In genomic region chrX:112555831-112556230, GRCh38 we compare ENCODE assay signal across 33 cellular contexts.
DNase-seq lines count a peak whose midpoint lies in the region; ATAC-seq, FAIRE-seq and TF ChIP-seq lines count a peak whose summit lies in the region.
"Had no signal": no experiment of that assay in that cellular context is flagged by ENCODE, and none has a peak within 500 bp of the region (broad histone marks: within the 10 kb centered on the region; RNA-seq: fewer than 3 reads in every experiment).

No MANE protein-coding gene starts in this region.

- H3K79me1 ChIP-seq in H9 (ENCODE audit: insufficient read depth, low read depth, low read length, poor library complexity, severe bottlenecking): no peaks in the 10 kb centered on the region

- no peak overlapping the region for H4K8ac ChIP-seq in H9 (replicated peaks; ENCODE audit: insufficient read length, low read depth, low read length)

- no peaks in the 10 kb centered on the region for H4K20me1 ChIP-seq in H9 (ENCODE audit: control insufficient read depth, insufficient read depth, insufficient read length)
- H4K20me1 ChIP-seq in GM12878 (ENCODE audit: control insufficient read depth, insufficient read depth): no peaks in the 10 kb centered on the region
- H4K20me1 ChIP-seq: BLaER1; BLaER1 treated with 17β-estradiol and CSF1 and Interleukin-3, amounts not matched to agents 10 nM and 100 nM had no signal

- no peaks in the 10 kb centered on the region for H3K4me1 ChIP-seq in H9 (ENCODE audit: insufficient read depth, low read length)
- no peaks in the 10 kb centered on the region for H3K4me1 ChIP-seq in GM12878 (ENCODE audit: control insufficient read depth, insufficient read depth, low read length)
- H3K4me1 ChIP-seq in breast epithelium: no peaks in the 10 kb centered on the region
- H3K4me1 ChIP-seq: A549; BE2C; BLaER1; BLaER1 treated with 17β-estradiol and CSF1 and Interleukin-3, amounts not matched to agents 10 nM and 100 nM; Caco-2 had no signal

- CTCF ChIA-PET in GM12878 (lab: Yijun Ruan, JAX): no interaction called here
- CTCF ChIA-PET in MCF 10A (lab: Yijun Ruan, JAX): interaction anchor here (0.6 to 0.7 kb wide), 2 partner anchors 15 to 133 kb away, joined by 3 read pairs; no protein-coding TSS in a partner anchor

- H3K79me2 ChIP-seq in H9 (ENCODE audit: insufficient read depth, low read length) (no peaks in the 10 kb centered on the region), GM12878 (ENCODE audit: control insufficient read depth, insufficient read depth, low read length) (no peaks in the 10 kb centered on the region)

- SMC1A ChIA-PET in GM12878 (lab: Charles Lee; ENCODE audit: uncharacterized antibody, unreplicated experiment): interaction anchor here (1.0 kb wide), 1 partner anchor 93 kb away, joined by 3 read pairs; no protein-coding TSS in a partner anchor

- TF ChIP-seq EP300 in GM12878 (IDR thresholded peaks at IDR 0.05; ENCODE audit: borderline replicate concordance in 1 of 2, control insufficient read depth in 1 of 2, low read depth in 2 of 2, low read length in 2 of 2): no peak

- H3K23ac ChIP-seq in H9 (ENCODE audit: insufficient read length, low read depth, low read length): no peak overlapping the region

- TF ChIP-seq POLR2A in GM12878 (IDR thresholded peaks at IDR 0.05; ENCODE audit: low read depth, low read length) (no peak), breast epithelium (IDR thresholded peaks at IDR 0.05) (no peak)

- no peaks in the 10 kb centered on the region for H3K27me3 ChIP-seq in H9 (ENCODE audit: insufficient read depth, low read length)
- H3K27me3 ChIP-seq in GM12878 (replicated peaks in 1 of 2; ENCODE audit: control insufficient read depth in 2 of 2, insufficient read depth in 2 of 2, low read length in 1 of 2): no peaks in the 10 kb centered on the region; a peak in 1 of 4 replicates
- H3K27me3 ChIP-seq in breast epithelium: peaks cover 0 to 53% of the 10 kb centered on the region in 2 donors
- H3K27me3 ChIP-seq: BE2C had no signal

- 0 out of 4 replicates have a peak, but pooled peaks cover 0 to 4% of the 10 kb centered on the region in 2 experiments for H3K4me1 Mint-ChIP-seq in H9
- no peaks in the 10 kb centered on the region for H3K4me1 Mint-ChIP-seq in MCF 10A (ENCODE audit: insufficient read depth, unreplicated experiment)
- H3K4me1 Mint-ChIP-seq: B cell; CD14-positive monocyte; CD4-positive, alpha-beta memory T cell; CD4-positive, CD25-positive, alpha-beta regulatory T cell; CD8-positive, alpha-beta memory T cell had no signal

- no peak overlapping the region for H3K4ac ChIP-seq in H9 (ENCODE audit: low read depth, low read length)

- BruUV-seq in GM12878 (replicated peaks; lab: Mats Ljungman, UMichigan) (no TSS peak), MCF 10A (replicated peaks; lab: Mats Ljungman, UMichigan) (no TSS peak)

- H3K9me3 ChIP-seq in H9 (ENCODE audit: control insufficient read depth, low read depth, low read length) (no peaks in the 10 kb centered on the region), GM12878 (replicated peaks; ENCODE audit: control insufficient read depth, insufficient read depth, low read length) (no peaks in the 10 kb centered on the region; the same call in 2 of the 3 replicates), breast epithelium (no peaks in the 10 kb centered on the region)
- H3K9me3 ChIP-seq: A549, BE2C, Caco-2 had no signal

- POLR2A ChIA-PET in GM12878 (lab: Charles Lee): no interaction called here
- POLR2A ChIA-PET in MCF 10A (lab: Yijun Ruan, JAX): no interaction called here

- H3K4me3 ChIP-seq in GM12878: no peak overlapping the region
- no peak overlapping the region for H3K4me3 ChIP-seq in breast epithelium
- H3K4me3 ChIP-seq: A549; BLaER1; BLaER1 treated with 17β-estradiol and CSF1 and Interleukin-3, amounts not matched to agents 10 nM and 100 nM had no signal

- H2BK15ac ChIP-seq in H9 (ENCODE audit: low read depth, low read length): no peak overlapping the region

- no peak overlapping the region for H2BK5ac ChIP-seq in H9 (ENCODE audit: insufficient read length, low read length)

- H4K91ac ChIP-seq in H9 (ENCODE audit: insufficient read length, low read depth, low read length): no peak overlapping the region

- no peaks in the 10 kb centered on the region; the same call in 1 of the 2 replicates for H3K27me3 Mint-ChIP-seq in H9 (ENCODE audit: low read depth)
- peaks cover 80% of the 10 kb centered on the region for H3K27me3 Mint-ChIP-seq in MCF 10A (ENCODE audit: insufficient read depth, unreplicated experiment)
- H3K27me3 Mint-ChIP-seq: B cell; CD4-positive, alpha-beta T cell; CD4-positive, CD25-positive, alpha-beta regulatory T cell had no signal

- H2AFZ ChIP-seq in H9 (ENCODE audit: low read length) (no peak overlapping the region), GM12878 (ENCODE audit: control insufficient read depth, low read depth, low read length) (no peak overlapping the region)

- H3K18ac ChIP-seq in H9 (ENCODE audit: insufficient read length, low read depth, low read length): peak overlapping the region; percentile 14

- H3K14ac ChIP-seq in H9 (ENCODE audit: insufficient read depth, low read length): no peak overlapping the region

- DNase-seq in H9 (no peak), GM12878 (ENCODE audit: low read depth, low spot score) (no peak), MCF 10A (ENCODE audit: unreplicated experiment) (no peak), breast epithelium (ENCODE audit: low spot score in 2 of 2) (no peak)
- DNase-seq: 8988T; ACHN; AML-193; BE2C; C1 segment of cervical spinal cord; Caco-2; Calu3; CD4-positive, alpha-beta memory T cell; CD4-positive, alpha-beta T cell; CD4-positive, CD25-positive, alpha-beta regulatory T cell; CD8-positive, alpha-beta memory T cell; CD8-positive, alpha-beta T cell; COR-L47; DMS 273 treated with DMSO at 0.1 percent for 48 hours; DMS153; DMS53; DMS79; DMS79 treated with DMSO at 0.1 percent for 48 hours; DND-41; EL had no signal

- RAD21 ChIA-PET in GM12878 (lab: Charles Lee; ENCODE audit: unreplicated experiment): no interaction called here

- no peak overlapping the region for H2BK12ac ChIP-seq in H9 (ENCODE audit: insufficient read length, low read depth, low read length)

- H3T11ph ChIP-seq in H9 (ENCODE audit: low read length): no peak overlapping the region

- intact Hi-C loops in GM12878 (cut with micrococcal nuclease; ENCODE audit: unreplicated experiment): no loop called here
- intact Hi-C loops in MCF 10A (cut with micrococcal nuclease): no loop called here
- intact Hi-C loops in breast epithelium (cut with DNase I; ENCODE audit: low total_unique reads): no loop called here

- H3K9ac ChIP-seq in H9 (ENCODE audit: extremely low read depth, insufficient read length, low read length) (no peak overlapping the region), GM12878 (ENCODE audit: control insufficient read depth, insufficient read depth, low read length) (no peak overlapping the region)
- H3K9ac ChIP-seq: BLaER1; BLaER1 treated with 17β-estradiol and CSF1 and Interleukin-3, amounts not matched to agents 10 nM and 100 nM had no signal

- no peak for TF ChIP-seq RAD21 in GM12878 (IDR thresholded peaks at IDR 0.05; ENCODE audit: insufficient read depth, low read depth, low read length)

- H2BK20ac ChIP-seq in H9 (ENCODE audit: low read depth, low read length, poor library complexity, severe bottlenecking): no peak overlapping the region

- no peak for TF ChIP-seq CTCF in H9 (conservative IDR thresholded peaks at IDR 0.05)
- no peak for TF ChIP-seq CTCF in GM12878 (IDR thresholded peaks at IDR 0.05 in 2 of 3, conservative IDR thresholded peaks at IDR 0.05 in 1 of 3; ENCODE audit: control insufficient read depth in 2 of 3, extremely low read depth in 1 of 3, insufficient read depth in 1 of 3, low read depth in 3 of 3, low read length in 3 of 3)
- TF ChIP-seq CTCF in MCF 10A (IDR thresholded peaks at IDR 0.05; ENCODE audit: unreplicated experiment): no peak
- TF ChIP-seq CTCF in breast epithelium (IDR thresholded peaks at IDR 0.05): no peak

- H3K36me3 ChIP-seq in GM12878 (ENCODE audit: control insufficient read depth in 2 of 2, insufficient read depth in 2 of 2, low read length in 1 of 2): no peaks in the 10 kb centered on the region
- no peaks in the 10 kb centered on the region for H3K36me3 ChIP-seq in breast epithelium
- H3K36me3 ChIP-seq: BE2C; BLaER1; BLaER1 treated with 17β-estradiol and CSF1 and Interleukin-3, amounts not matched to agents 10 nM and 100 nM had no signal

- no peak overlapping the region for H2BK120ac ChIP-seq in H9 (ENCODE audit: low read depth, low read length, poor library complexity, severe bottlenecking)

- no peak overlapping the region for H3K4me2 ChIP-seq in H9 (ENCODE audit: insufficient read depth, insufficient read length, low read length)
- H3K4me2 ChIP-seq in GM12878 (ENCODE audit: control insufficient read depth, insufficient read depth): no peak overlapping the region
- H3K4me2 ChIP-seq: A549; BLaER1; BLaER1 treated with 17β-estradiol and CSF1 and Interleukin-3, amounts not matched to agents 10 nM and 100 nM had no signal

- H4K5ac ChIP-seq in H9 (ENCODE audit: insufficient read length, low read depth, low read length): no peak overlapping the region

- no peaks in the 10 kb centered on the region for H3K23me2 ChIP-seq in H9 (ENCODE audit: insufficient read length, low read depth, low read length, poor library complexity, severe bottlenecking)

- H3K27ac Mint-ChIP-seq in H9 (no peak overlapping the region), MCF 10A (ENCODE audit: low read depth, unreplicated experiment) (no peak overlapping the region)
- H3K27ac Mint-ChIP-seq: B cell; CD14-positive monocyte; CD4-positive, alpha-beta memory T cell; CD4-positive, alpha-beta T cell; CD4-positive, CD25-positive, alpha-beta regulatory T cell; CD8-positive, alpha-beta memory T cell; CD8-positive, alpha-beta T cell had no signal

- in situ Hi-C loops in GM12878 (cut with MboI): no loop called here

- H3K27ac ChIP-seq in H9 (ENCODE audit: insufficient read length, low read depth, low read length): no peak overlapping the region
- H3K27ac ChIP-seq in GM12878 (ENCODE audit: control insufficient read depth, insufficient read depth): no peak overlapping the region
- H3K27ac ChIP-seq in breast epithelium: no peak overlapping the region
- H3K27ac ChIP-seq: 22Rv1; A549; BLaER1; BLaER1 treated with 17β-estradiol and CSF1 and Interleukin-3, amounts not matched to agents 10 nM and 100 nM; C4-2B had no signal

- FAIRE-seq in GM12878 (lab: Jason Lieb, UNC): no peak
- FAIRE-seq: A204.1, D721Med had no signal

- H3K4me3 Mint-ChIP-seq in H9: no peak overlapping the region
- no peak overlapping the region for H3K4me3 Mint-ChIP-seq in MCF 10A (ENCODE audit: unreplicated experiment)
- H3K4me3 Mint-ChIP-seq: B cell; CD14-positive monocyte; CD4-positive, alpha-beta memory T cell; CD4-positive, alpha-beta T cell; CD4-positive, CD25-positive, alpha-beta regulatory T cell; CD8-positive, alpha-beta memory T cell; CD8-positive, alpha-beta T cell had no signal

- no CpG with 5 or more reads among the region's 3 CpGs for WGBS in H9 (ENCODE audit: extremely low coverage, insufficient read length, low lambda C conversion rate)
- 0% methylated on average over 3 of the region's 3 CpGs for WGBS in GM12878 (ENCODE audit: insufficient coverage, insufficient replicate concordance, low lambda C conversion rate, missing lambda C conversion rate)

- no peak overlapping the region for H3K56ac ChIP-seq in H9 (ENCODE audit: insufficient read length, low read depth, low read length)

- ATAC-seq in GM12878: peak; percentile 57
- ATAC-seq: A549; CD8-positive, alpha-beta T cell had no signal

- H3K36me3 Mint-ChIP-seq in H9 (ENCODE audit: insufficient read depth in 1 of 3, low read depth in 3 of 3) (peaks cover 0 to 2% (median 0%) of the 10 kb centered on the region in 3 experiments; a peak in 2 of 7 replicates), MCF 10A (ENCODE audit: insufficient read depth, unreplicated experiment) (no peaks in the 10 kb centered on the region)
- H3K36me3 Mint-ChIP-seq: CD14-positive monocyte; CD4-positive, alpha-beta memory T cell; CD4-positive, CD25-positive, alpha-beta regulatory T cell; CD8-positive, alpha-beta memory T cell; CD8-positive, alpha-beta T cell had no signal

- peaks cover 6 to 13% of the 10 kb centered on the region in 2 experiments; a peak in 3 of 5 replicates for H3K9me3 Mint-ChIP-seq in H9
- H3K9me3 Mint-ChIP-seq in MCF 10A (ENCODE audit: unreplicated experiment): peaks cover 8% of the 10 kb centered on the region
- H3K9me3 Mint-ChIP-seq: CD4-positive, alpha-beta T cell; CD8-positive, alpha-beta T cell had no signal

- no peak overlapping the region for H2AK5ac ChIP-seq in H9 (ENCODE audit: insufficient read length, low read length)
